Comparison of ENCODE assay signal across 2 cellular contexts in genomic region chr1:160101037-160101716, GRCh38.
TF ChIP-seq lines count a peak whose summit lies in the region.

No MANE protein-coding gene starts in this region.

TF ChIP-seq in HCT116, 20 proteins besides CTCF, POLR2A, EP300 and RAD21:
- TF ChIP-seq ELF1 (IDR thresholded peaks at IDR 0.05; ENCODE audit: borderline replicate concordance, low read depth) (no peak), YY1 (IDR thresholded peaks at IDR 0.05; ENCODE audit: extremely low read depth, insufficient replicate concordance, low read depth, low read length) (peak; percentile 56), SP1 (IDR thresholded peaks at IDR 0.05; ENCODE audit: low read depth) (no peak), ZNF274 (IDR thresholded peaks at IDR 0.05; ENCODE audit: low read depth, low read length) (no peak), MAX (IDR thresholded peaks at IDR 0.05) (peak; percentile 74), POLR2AphosphoS5 (IDR thresholded peaks at IDR 0.05; ENCODE audit: low read depth, low read length) (peak; percentile 23; the same call in 1 of the 2 replicates)

TF ChIP-seq in K562, 482 proteins besides CTCF, POLR2A, EP300 and RAD21 (continues in another document):
- TF ChIP-seq BHLHE40 (IDR thresholded peaks at IDR 0.05; ENCODE audit: low read length) (peak; percentile 86), SP1 (CRISPR knock-in tag; IDR thresholded peaks at IDR 0.05) (peak; percentile 50; the same call in 1 of the 2 replicates), CREB1 (IDR thresholded peaks at IDR 0.05) (no peak), CREB1 (CRISPR knock-in tag; IDR thresholded peaks at IDR 0.05) (peak; percentile 64; the same call in 1 of the 2 replicates), MYC (IDR thresholded peaks at IDR 0.05; ENCODE audit: low read depth, low read length) (peak; percentile 96), MYC (CRISPR knock-in tag; IDR thresholded peaks at IDR 0.05; ENCODE audit: borderline replicate concordance, low read depth) (no peak), YY1 (IDR thresholded peaks at IDR 0.05; ENCODE audit: borderline replicate concordance in 1 of 3, control insufficient read depth in 1 of 3, extremely low read depth in 1 of 3, insufficient read depth in 3 of 3, insufficient read length in 1 of 3, insufficient replicate concordance in 2 of 3, low read depth in 1 of 3, low read length in 2 of 3) (peak in 1 of 3 experiments; percentile 36), HSF4 (CRISPR knock-in tag; IDR thresholded peaks at IDR 0.05; ENCODE audit: borderline replicate concordance) (no peak), FOXK2 (conservative IDR thresholded peaks at IDR 0.05 in 1 of 2, IDR thresholded peaks at IDR 0.05 in 1 of 2; ENCODE audit: low read depth in 2 of 2) (peak; percentile 39 to 81; a peak in 3 of 4 replicates), HDAC2 (IDR thresholded peaks at IDR 0.05) (peak; percentile 52; the same call in 1 of the 2 replicates), RNF219 (CRISPR knock-in tag; IDR thresholded peaks at IDR 0.05) (no peak), MEIS2 (IDR thresholded peaks at IDR 0.05; ENCODE audit: partially characterized antibody) (peak; percentile 11), TRIM28 (IDR thresholded peaks at IDR 0.05) (no peak), RFX5 (IDR thresholded peaks at IDR 0.05; ENCODE audit: low read depth, low read length) (peak; percentile 59; the same call in 1 of the 2 replicates), ZNF431 (CRISPR knock-in tag; IDR thresholded peaks at IDR 0.05) (peak; percentile 47; the same call in 1 of the 2 replicates), PHF21A (IDR thresholded peaks at IDR 0.05; ENCODE audit: borderline replicate concordance, low read depth) (no peak), ZBTB9 (CRISPR knock-in tag; IDR thresholded peaks at IDR 0.05) (peak; percentile 36; the same call in 1 of the 2 replicates), GABPB1 (CRISPR knock-in tag; IDR thresholded peaks at IDR 0.05) (no peak), SMARCA4 (IDR thresholded peaks at IDR 0.05) (0 out of 2 replicates have a peak, but pooled peaks have one; percentile 33), E2F6 (IDR thresholded peaks at IDR 0.05; ENCODE audit: borderline replicate concordance in 1 of 2, extremely low read depth in 1 of 2, insufficient read depth in 1 of 2, insufficient read length in 1 of 2, low read depth in 1 of 2, low read length in 1 of 2, poor library complexity in 1 of 2, severe bottlenecking in 1 of 2) (peak in 1 of 2 experiments; percentile 78), ATF1 (CRISPR knock-in tag; IDR thresholded peaks at IDR 0.05) (no peak), ATF1 (tag; IDR thresholded peaks at IDR 0.05) (peak; percentile 83), ZBTB2 (IDR thresholded peaks at IDR 0.05) (0 out of 2 replicates have a peak, but pooled peaks have one; percentile 27), ZNF12 (CRISPR knock-in tag; IDR thresholded peaks at IDR 0.05) (no peak), BRD9 (IDR thresholded peaks at IDR 0.05; ENCODE audit: low read depth, partially characterized antibody) (peak; percentile 67), RB1 (IDR thresholded peaks at IDR 0.05; ENCODE audit: low read depth) (peak; percentile 72), ZBTB1 (CRISPR knock-in tag; IDR thresholded peaks at IDR 0.05; ENCODE audit: borderline replicate concordance, low read depth) (no peak), ESRRA (IDR thresholded peaks at IDR 0.05; ENCODE audit: borderline replicate concordance, low read depth) (peak; percentile 39; the same call in 1 of the 2 replicates), USF1 (CRISPR knock-in tag; IDR thresholded peaks at IDR 0.05) (no peak), SRF (CRISPR knock-in tag; IDR thresholded peaks at IDR 0.05) (0 out of 4 replicates have a peak, but pooled peaks of 1 of the 2 experiments have one; percentile 13), AFF1 (IDR thresholded peaks at IDR 0.05; ENCODE audit: low read depth in 1 of 2, partially characterized antibody in 2 of 2) (no peak), HDAC1 (IDR thresholded peaks at IDR 0.05) (peak in 1 of 2 experiments; percentile 72; a peak in 2 of 4 replicates), U2AF2 (optimal IDR thresholded peaks at IDR 0.05; ENCODE audit: low read depth, low read length) (no peak), ZHX1 (conservative IDR thresholded peaks at IDR 0.05; ENCODE audit: low read length) (0 out of 2 replicates have a peak, but pooled peaks have one; percentile 29), ZBTB7A (IDR thresholded peaks at IDR 0.05; ENCODE audit: borderline replicate concordance, control insufficient read depth, low read depth, low read length) (peak; percentile 44; the same call in 1 of the 2 replicates)
